ENCODE assay signal across 24 cellular contexts in genomic region chrX:51006068-51006467, GRCh38.
A peak's percentile ranks its signal among the peaks of the same experiment; 100 is the strongest.
DNase-seq lines count a peak whose midpoint lies in the region; ATAC-seq, FAIRE-seq and TF ChIP-seq lines count a peak whose summit lies in the region.
"Had no signal": no experiment of that assay in that cellular context is flagged by ENCODE, and none has a peak within 500 bp of the region (broad histone marks: within the 10 kb centered on the region; RNA-seq: fewer than 3 reads in every experiment).

No MANE protein-coding gene starts in this region.

- H3K18ac ChIP-seq in mesendoderm (ENCODE audit: low read length): no peak overlapping the region

- no peak overlapping the region for H2AK5ac ChIP-seq in mesendoderm (ENCODE audit: low read length)

- no peaks in the 10 kb centered on the region for H3K27me3 Mint-ChIP-seq in WTC11 (ENCODE audit: low read depth)
- H3K27me3 Mint-ChIP-seq: CD4-positive, alpha-beta T cell had no signal

- H3K79me1 ChIP-seq in mesendoderm (ENCODE audit: low read length): no peaks in the 10 kb centered on the region

- H3K9me3 ChIP-seq in left ventricle myocardium inferior (replicated peaks): no peaks in the 10 kb centered on the region
- H3K9me3 ChIP-seq: A549, BE2C had no signal

- H3K4me3 ChIP-seq in bronchial epithelial cell (ENCODE audit: low read depth, low read length): no peak overlapping the region
- no peak overlapping the region for H3K4me3 ChIP-seq in mesendoderm (ENCODE audit: low read length)
- no peak overlapping the region for H3K4me3 ChIP-seq in left ventricle myocardium inferior
- H3K4me3 ChIP-seq: A549; BLaER1 treated with 17β-estradiol and CSF1 and Interleukin-3, amounts not matched to agents 10 nM and 100 nM; GM23338 had no signal

- H3K27ac ChIP-seq in mesendoderm (ENCODE audit: low read depth, low read length) (no peak overlapping the region), left ventricle myocardium inferior (replicated peaks) (no peak overlapping the region)
- H3K27ac ChIP-seq: A549; BLaER1 treated with 17β-estradiol and CSF1 and Interleukin-3, amounts not matched to agents 10 nM and 100 nM had no signal

- H3K56ac ChIP-seq in mesendoderm (ENCODE audit: low read length): no peak overlapping the region

- TF ChIP-seq CTCF in WTC11 (IDR thresholded peaks at IDR 0.05): no peak
- no peak for TF ChIP-seq CTCF in bronchial epithelial cell (IDR thresholded peaks at IDR 0.05; ENCODE audit: insufficient read depth, low read length, severe bottlenecking)
- TF ChIP-seq CTCF in left ventricle myocardium inferior (IDR thresholded peaks at IDR 0.05; ENCODE audit: borderline replicate concordance): no peak

- no peaks in the 10 kb centered on the region for H3K36me3 ChIP-seq in bronchial epithelial cell (ENCODE audit: control insufficient read depth, insufficient read depth, low read length)
- H3K36me3 ChIP-seq in mesendoderm (ENCODE audit: control insufficient read depth, insufficient read depth, low read length): no peaks in the 10 kb centered on the region
- H3K36me3 ChIP-seq in left ventricle myocardium inferior: no peaks in the 10 kb centered on the region
- H3K36me3 ChIP-seq: BE2C; BLaER1 treated with 17β-estradiol and CSF1 and Interleukin-3, amounts not matched to agents 10 nM and 100 nM had no signal

- no peak overlapping the region for H3K4me3 Mint-ChIP-seq in WTC11
- H3K4me3 Mint-ChIP-seq: CD14-positive monocyte; CD4-positive, alpha-beta T cell; CD8-positive, alpha-beta memory T cell; GM23338 had no signal

- H2BK120ac ChIP-seq in mesendoderm (ENCODE audit: low read depth, low read length): no peak overlapping the region

- H3K9ac ChIP-seq in mesendoderm (ENCODE audit: low read length): no peak overlapping the region
- H3K9ac ChIP-seq: BLaER1 treated with 17β-estradiol and CSF1 and Interleukin-3, amounts not matched to agents 10 nM and 100 nM had no signal

- H3K27ac Mint-ChIP-seq in WTC11: no peak overlapping the region
- H3K27ac Mint-ChIP-seq: CD4-positive, alpha-beta T cell; CD8-positive, alpha-beta memory T cell; GM23338 had no signal

- CTCF ChIA-PET in WTC11 (lab: Charles Lee): no interaction called here

- H3K27me3 ChIP-seq in bronchial epithelial cell (ENCODE audit: control insufficient read depth, insufficient read depth, low read length) (no peaks in the 10 kb centered on the region), mesendoderm (ENCODE audit: insufficient read depth, low read length, poor library complexity) (no peaks in the 10 kb centered on the region), left ventricle myocardium inferior (ENCODE audit: low read depth) (no peaks in the 10 kb centered on the region)
- H3K27me3 ChIP-seq: BE2C had no signal

- ATAC-seq in WTC11 (no peak), HG03159 (IDR thresholded peaks at IDR 0.05; ENCODE audit: unreplicated experiment) (no peak), HG03460 (IDR thresholded peaks at IDR 0.05; ENCODE audit: unreplicated experiment) (no peak)
- ATAC-seq: A549, GM23338 had no signal

- no peaks in the 10 kb centered on the region for H3K9me3 Mint-ChIP-seq in WTC11
- H3K9me3 Mint-ChIP-seq: CD4-positive, alpha-beta T cell; CD8-positive, alpha-beta memory T cell; GM23338 had no signal

- H2BK15ac ChIP-seq in mesendoderm (replicated peaks; ENCODE audit: low read depth): no peak overlapping the region

- POLR2A ChIA-PET in WTC11 (lab: Charles Lee): no interaction called here

- H4K8ac ChIP-seq in mesendoderm (ENCODE audit: low read depth, low read length): no peak overlapping the region

- no peaks in the 10 kb centered on the region for H3K36me3 Mint-ChIP-seq in WTC11
- H3K36me3 Mint-ChIP-seq: CD14-positive monocyte; CD8-positive, alpha-beta memory T cell had no signal

- H3K79me2 ChIP-seq in mesendoderm (ENCODE audit: control insufficient read depth, insufficient read depth, low read length): no peaks in the 10 kb centered on the region

- intact Hi-C loops in left ventricle myocardium inferior (cut with micrococcal nuclease): no loop called here

- DNase-seq in WTC11 (ENCODE audit: low spot score) (peak; percentile 11), bronchial epithelial cell (ENCODE audit: low read depth) (peak; percentile 1), mesendoderm (peak; percentile 0), left ventricle myocardium inferior (no peak)
- DNase-seq: 8988T; ACHN; AML-193; BE2C; CD4-positive, alpha-beta T cell; CD8-positive, alpha-beta memory T cell; DMS53; DMS79 treated with DMSO at 0.1 percent for 48 hours; GF-D8; H7; HCEC 1CT had no signal

- H3K4me1 ChIP-seq in mesendoderm (ENCODE audit: control insufficient read depth, low read depth, low read length) (no peaks in the 10 kb centered on the region), left ventricle myocardium inferior (no peaks in the 10 kb centered on the region)
- H3K4me1 ChIP-seq: A549, BE2C had no signal

- no peak overlapping the region for H3K4ac ChIP-seq in mesendoderm (ENCODE audit: low read depth, low read length)

- no peak overlapping the region for H2BK5ac ChIP-seq in mesendoderm (ENCODE audit: low read length)

- no peak overlapping the region for H3K4me2 ChIP-seq in mesendoderm (ENCODE audit: low read length)
- H3K4me2 ChIP-seq: A549; BLaER1 treated with 17β-estradiol and CSF1 and Interleukin-3, amounts not matched to agents 10 nM and 100 nM; GM23338 had no signal

- H3K4me1 Mint-ChIP-seq in WTC11: peaks cover 6% of the 10 kb centered on the region
- H3K4me1 Mint-ChIP-seq: CD14-positive monocyte; CD8-positive, alpha-beta memory T cell had no signal

- no peak overlapping the region for H3K23ac ChIP-seq in mesendoderm (ENCODE audit: low read length)

- no peak overlapping the region for H4K5ac ChIP-seq in mesendoderm (ENCODE audit: low read length)

- no peak for FAIRE-seq in bronchial epithelial cell (lab: Jason Lieb, UNC)
- FAIRE-seq: A549, D721Med, GM12891, GM19239 had no signal

TF ChIP-seq in WTC11, 78 proteins besides CTCF, POLR2A, EP300 and RAD21:
- TF ChIP-seq ZNF423 (CRISPR knock-in tag; IDR thresholded peaks at IDR 0.05) (no peak), ATF1 (CRISPR knock-in tag; IDR thresholded peaks at IDR 0.05) (no peak), SMAD4 (CRISPR knock-in tag; IDR thresholded peaks at IDR 0.05) (no peak), ZNF121 (CRISPR knock-in tag; IDR thresholded peaks at IDR 0.05) (no peak), E2F5 (CRISPR knock-in tag; IDR thresholded peaks at IDR 0.05) (no peak), USF1 (CRISPR knock-in tag; IDR thresholded peaks at IDR 0.05) (no peak), ZNF416 (CRISPR knock-in tag; IDR thresholded peaks at IDR 0.05) (no peak), ERG (CRISPR knock-in tag; IDR thresholded peaks at IDR 0.05) (no peak), NFATC4 (CRISPR knock-in tag; IDR thresholded peaks at IDR 0.05) (no peak), ZNF219 (CRISPR knock-in tag; IDR thresholded peaks at IDR 0.05; ENCODE audit: borderline replicate concordance) (no peak), PREB (CRISPR knock-in tag; IDR thresholded peaks at IDR 0.05; ENCODE audit: borderline replicate concordance) (no peak)
